Comparison of ENCODE assay signal across 11 cellular contexts in genomic region chr6:17418281-17419188, GRCh38. TPM values are rescaled to one million over a fixed set of nuclear protein-coding genes. Genes with fewer than 3 reads are reported as not detected.
DNase-seq lines count a peak whose midpoint lies in the region; ATAC-seq, FAIRE-seq and TF ChIP-seq lines count a peak whose summit lies in the region.
"Had no signal": no experiment of that assay in that cellular context is flagged by ENCODE, and none has a peak within 500 bp of the region (broad histone marks: within the 10 kb centered on the region; RNA-seq: fewer than 3 reads in every experiment).

No MANE protein-coding gene starts in this region.

- H3K4me1 Mint-ChIP-seq in naive thymus-derived CD8-positive, alpha-beta T cell: peaks cover 0 to 3% (median 0%) of the 10 kb centered on the region in 4 donors
- no peaks in the 10 kb centered on the region for H3K4me1 Mint-ChIP-seq in activated CD4-positive, alpha-beta T cell treated with anti-CD3 and anti-CD28 coated beads, Interleukin-2, amount 10 ng/mL, durations not matched to agents 7 days and 5 days
- H3K4me1 Mint-ChIP-seq: IgD-negative memory B cell had no signal

- DNase-seq in HTR-8/SVneo (ENCODE audit: insufficient read length, low spot score) (peak; percentile 41), hepatic stellate cell (ENCODE audit: low spot score) (peak; percentile 55), suprapubic skin (ENCODE audit: low spot score in 2 of 2) (no peak), posterior vena cava (ENCODE audit: low spot score) (no peak), prostate gland (ENCODE audit: low spot score) (no peak)
- no peak for DNase-seq in naive thymus-derived CD8-positive, alpha-beta T cell
- no peak for DNase-seq in activated CD4-positive, alpha-beta T cell treated with anti-CD3 and anti-CD28 coated beads, Interleukin-2, amount 10 ng/mL, durations not matched to agents 7 days and 5 days
- DNase-seq: occipital lobe had no signal

- peaks cover 4% of the 10 kb centered on the region for H3K4me1 ChIP-seq in suprapubic skin
- H3K4me1 ChIP-seq in prostate gland (replicated peaks): no peaks in the 10 kb centered on the region

- CTCF ChIA-PET in activated CD4-positive, alpha-beta T cell treated with anti-CD3 and anti-CD28 coated beads, Interleukin-2, amount 10 ng/mL, durations not matched to agents 7 days and 5 days (lab: Charles Lee): no interaction called here

- ATAC-seq in naive thymus-derived CD8-positive, alpha-beta T cell: no peak

- H3K27me3 ChIP-seq in suprapubic skin: no peaks in the 10 kb centered on the region
- no peaks in the 10 kb centered on the region for H3K27me3 ChIP-seq in prostate gland (replicated peaks; ENCODE audit: insufficient read depth)

- TF ChIP-seq EP300 in suprapubic skin (IDR thresholded peaks at IDR 0.05): no peak

- FAIRE-seq in HTR-8/SVneo (lab: Jason Lieb, UNC): peak; percentile 54

- H3K9me3 Mint-ChIP-seq in naive thymus-derived CD8-positive, alpha-beta T cell: no peaks in the 10 kb centered on the region
- no peaks in the 10 kb centered on the region for H3K9me3 Mint-ChIP-seq in activated CD4-positive, alpha-beta T cell treated with anti-CD3 and anti-CD28 coated beads, Interleukin-2, amount 10 ng/mL, durations not matched to agents 7 days and 5 days
- H3K9me3 Mint-ChIP-seq: dendritic cell treated with granulocyte-macrophage colony-stimulating factor and Interleukin-4, amounts not matched to agents 40 ng/mL and 50 ng/mL, for 4 days had no signal

- intact Hi-C loops in posterior vena cava (cut with DNase I): no loop called here
- intact Hi-C loops in prostate gland (cut with DNase I): no loop called here

- POLR2A ChIA-PET in naive thymus-derived CD8-positive, alpha-beta T cell (lab: Charles Lee): no interaction called here
- POLR2A ChIA-PET in activated CD4-positive, alpha-beta T cell treated with anti-CD3 and anti-CD28 coated beads, Interleukin-2, amount 10 ng/mL, durations not matched to agents 7 days and 5 days (lab: Charles Lee): no interaction called here

- 54% methylated on average over 12 of the region's 12 CpGs for WGBS in suprapubic skin
- WGBS in prostate gland: 77% methylated on average over 12 of the region's 12 CpGs

- peak in 1 of 2 donors; percentile 22 for TF ChIP-seq CTCF in suprapubic skin (IDR thresholded peaks at IDR 0.05)
- no peak for TF ChIP-seq CTCF in prostate gland (IDR thresholded peaks at IDR 0.05)

- H3K36me3 ChIP-seq in suprapubic skin (no peaks in the 10 kb centered on the region), prostate gland (no peaks in the 10 kb centered on the region)

- no peak overlapping the region for H3K4me3 Mint-ChIP-seq in naive thymus-derived CD8-positive, alpha-beta T cell
- H3K4me3 Mint-ChIP-seq in activated CD4-positive, alpha-beta T cell treated with anti-CD3 and anti-CD28 coated beads, Interleukin-2, amount 10 ng/mL, durations not matched to agents 7 days and 5 days: no peak overlapping the region
- H3K4me3 Mint-ChIP-seq: dendritic cell treated with granulocyte-macrophage colony-stimulating factor and Interleukin-4, amounts not matched to agents 40 ng/mL and 50 ng/mL, for 4 days; IgD-negative memory B cell had no signal

- H3K27ac ChIP-seq in angular gyrus (ENCODE audit: low read depth, low read length) (peak overlapping the region; percentile 45), suprapubic skin (peak overlapping the region; percentile 72), prostate gland (no peak overlapping the region)

- H3K36me3 Mint-ChIP-seq in naive thymus-derived CD8-positive, alpha-beta T cell: no peaks in the 10 kb centered on the region
- no peaks in the 10 kb centered on the region for H3K36me3 Mint-ChIP-seq in activated CD4-positive, alpha-beta T cell treated with anti-CD3 and anti-CD28 coated beads, Interleukin-2, amount 10 ng/mL, durations not matched to agents 7 days and 5 days (ENCODE audit: low read depth)

- H3K4me3 ChIP-seq in suprapubic skin: no peak overlapping the region
- no peak overlapping the region for H3K4me3 ChIP-seq in prostate gland

- no peak overlapping the region for H3K27ac Mint-ChIP-seq in naive thymus-derived CD8-positive, alpha-beta T cell
- no peak overlapping the region for H3K27ac Mint-ChIP-seq in activated CD4-positive, alpha-beta T cell treated with anti-CD3 and anti-CD28 coated beads, Interleukin-2, amount 10 ng/mL, durations not matched to agents 7 days and 5 days
- H3K27ac Mint-ChIP-seq: dendritic cell treated with granulocyte-macrophage colony-stimulating factor and Interleukin-4, amounts not matched to agents 40 ng/mL and 50 ng/mL, for 4 days; IgD-negative memory B cell had no signal

- H3K27me3 Mint-ChIP-seq in naive thymus-derived CD8-positive, alpha-beta T cell: peaks cover 8 to 20% (median 15%) of the 10 kb centered on the region in 5 donors
- peaks cover 9% of the 10 kb centered on the region for H3K27me3 Mint-ChIP-seq in activated CD4-positive, alpha-beta T cell treated with anti-CD3 and anti-CD28 coated beads, Interleukin-2, amount 10 ng/mL, durations not matched to agents 7 days and 5 days

- H3K9me3 ChIP-seq in suprapubic skin: no peaks in the 10 kb centered on the region
- H3K9me3 ChIP-seq in prostate gland: no peaks in the 10 kb centered on the region

- TF ChIP-seq POLR2A in suprapubic skin (IDR thresholded peaks at IDR 0.05) (no peak), prostate gland (IDR thresholded peaks at IDR 0.05) (no peak)

RNA-seq across cellular contexts. Expression of gene CAP2, which starts 25.1 kb away (rescaled TPM):
- total RNA-seq in suprapubic skin: 1 to 10 TPM; 1.4 to 2.9 (median 2.2) TPM
- total RNA-seq in posterior vena cava: 10 to 100 TPM; 30.2 to 35.6 TPM
- total RNA-seq in naive thymus-derived CD8-positive, alpha-beta T cell: not detected
- not detected for polyA plus RNA-seq in naive thymus-derived CD8-positive, alpha-beta T cell
- total RNA-seq in activated CD4-positive, alpha-beta T cell treated with anti-CD3 and anti-CD28 coated beads, Interleukin-2, amount 10 ng/mL, durations not matched to agents 7 days and 5 days: not detected
- 1 to 10 TPM; 8.7 to 10.0 TPM for total RNA-seq in prostate gland
- polyA plus RNA-seq: IgD-negative memory B cell had no signal

Comparison
In these comparisons a context has a peak if more than half of its experiments do, and no peak if none do; other contexts are left out.
1. DNase-seq: peak in HTR-8/SVneo (single experiment) and hepatic stellate cell (single experiment); none in suprapubic skin (0 of 2), posterior vena cava (single experiment), naive thymus-derived CD8-positive, alpha-beta T cell (0 of 10), activated CD4-positive, alpha-beta T cell treated with anti-CD3 and anti-CD28 coated beads, Interleukin-2, amount 10 ng/mL, durations not matched to agents 7 days and 5 days (single experiment) and prostate gland (single experiment).
2. H3K27ac ChIP-seq: peak in angular gyrus (single experiment) and suprapubic skin (single experiment); none in prostate gland (0 of 2).